Comparison of ENCODE assay signal across 12 cellular contexts in genomic region chr18:68796936-68797690, GRCh38. TPM values are rescaled to one million over a fixed set of nuclear protein-coding genes. Genes with fewer than 3 reads are reported as not detected.
DNase-seq lines count a peak whose midpoint lies in the region; ATAC-seq and TF ChIP-seq lines count a peak whose summit lies in the region.
"Had no signal": no experiment of that assay in that cellular context is flagged by ENCODE, and none has a peak within 500 bp of the region (broad histone marks: within the 10 kb centered on the region; RNA-seq: fewer than 3 reads in every experiment).

No MANE protein-coding gene starts in this region.

- H3K9me3 Mint-ChIP-seq in HFFc6, result no peaks in the 10 kb centered on the region
- H3K9me3 Mint-ChIP-seq in activated CD8-positive, alpha-beta T cell treated with anti-CD3 and anti-CD28 coated beads for 36 hours, result no peaks in the 10 kb centered on the region
- H3K9me3 Mint-ChIP-seq: CD8-positive, alpha-beta T cell; central memory CD8-positive, alpha-beta T cell had no signal

- CTCF ChIA-PET in activated CD8-positive, alpha-beta T cell treated with anti-CD3 and anti-CD28 coated beads for 36 hours (lab: Charles Lee), result no interaction called here

- ATAC-seq in GM19324 (IDR thresholded peaks at IDR 0.05; ENCODE audit: low FRiP score, unreplicated experiment), result no peak
- no peak for ATAC-seq in HG03439 (IDR thresholded peaks at IDR 0.05; ENCODE audit: unreplicated experiment)
- no peak for ATAC-seq in activated CD8-positive, alpha-beta T cell treated with anti-CD3 and anti-CD28 coated beads for 36 hours
- ATAC-seq: CD8-positive, alpha-beta T cell had no signal

- intact Hi-C loops in activated CD8-positive, alpha-beta T cell treated with anti-CD3 and anti-CD28 coated beads for 36 hours (cut with micrococcal nuclease), result no loop called here

- no peaks in the 10 kb centered on the region for H3K27me3 Mint-ChIP-seq in HFFc6 (ENCODE audit: insufficient read depth)
- no peaks in the 10 kb centered on the region for H3K27me3 Mint-ChIP-seq in activated CD8-positive, alpha-beta T cell treated with anti-CD3 and anti-CD28 coated beads for 36 hours
- H3K27me3 Mint-ChIP-seq: central memory CD8-positive, alpha-beta T cell had no signal

- H3K27ac Mint-ChIP-seq in HFFc6, result no peak overlapping the region
- no peak overlapping the region for H3K27ac Mint-ChIP-seq in activated CD8-positive, alpha-beta T cell treated with anti-CD3 and anti-CD28 coated beads for 36 hours
- H3K27ac Mint-ChIP-seq: CD8-positive, alpha-beta T cell had no signal

- H3K36me3 Mint-ChIP-seq in HFFc6 (ENCODE audit: low read depth), result no peaks in the 10 kb centered on the region
- H3K36me3 Mint-ChIP-seq in activated CD8-positive, alpha-beta T cell treated with anti-CD3 and anti-CD28 coated beads for 36 hours (ENCODE audit: low read depth), result no peaks in the 10 kb centered on the region
- H3K36me3 Mint-ChIP-seq: CD8-positive, alpha-beta T cell had no signal

- TF ChIP-seq CTCF in HFFc6 (IDR thresholded peaks at IDR 0.05) (no peak), astrocyte of the cerebellum (IDR thresholded peaks at IDR 0.05; ENCODE audit: low read depth, low read length, missing control alignments) (no peak), GM13976 (IDR thresholded peaks at IDR 0.05; ENCODE audit: borderline replicate concordance, control extremely low read depth, extremely low read depth, insufficient read depth, missing control alignments) (no peak)
- no peak for TF ChIP-seq CTCF in activated CD8-positive, alpha-beta T cell treated with anti-CD3 and anti-CD28 coated beads for 36 hours (IDR thresholded peaks at IDR 0.05)

- in situ Hi-C loops in astrocyte of the cerebellum (cut with HindIII; ENCODE audit: low sequenced_read_pairs) (no loop called here), GM13976 (cut with MboI; ENCODE audit: low sequenced_read_pairs, unreplicated experiment) (no loop called here)

- H3K4me3 ChIP-seq in astrocyte of the cerebellum (ENCODE audit: low read depth, low read length), result no peak overlapping the region

- peak; percentile 57 for DNase-seq in AG08395 (ENCODE audit: low spot score)
- peak; percentile 25 for DNase-seq in HFFc6
- DNase-seq in astrocyte of the cerebellum (ENCODE audit: low read depth), result peak; percentile 67
- DNase-seq in islet precursor cell, result peak; percentile 57
- no peak for DNase-seq in GM13976 (ENCODE audit: low spot score)
- no peak for DNase-seq in activated CD8-positive, alpha-beta T cell treated with anti-CD3 and anti-CD28 coated beads for 36 hours
- DNase-seq: CD8-positive, alpha-beta T cell; NCI-H1105; nucleus accumbens had no signal

- POLR2A ChIA-PET in activated CD8-positive, alpha-beta T cell treated with anti-CD3 and anti-CD28 coated beads for 36 hours (lab: Charles Lee), result no interaction called here

- H3K4me3 Mint-ChIP-seq in HFFc6, result no peak overlapping the region
- H3K4me3 Mint-ChIP-seq in activated CD8-positive, alpha-beta T cell treated with anti-CD3 and anti-CD28 coated beads for 36 hours, result no peak overlapping the region
- H3K4me3 Mint-ChIP-seq: CD8-positive, alpha-beta T cell; central memory CD8-positive, alpha-beta T cell had no signal

- H3K4me1 Mint-ChIP-seq in HFFc6 (ENCODE audit: low read depth), result peaks cover 12% of the 10 kb centered on the region
- no peaks in the 10 kb centered on the region for H3K4me1 Mint-ChIP-seq in activated CD8-positive, alpha-beta T cell treated with anti-CD3 and anti-CD28 coated beads for 36 hours (ENCODE audit: low read depth)
- H3K4me1 Mint-ChIP-seq: central memory CD8-positive, alpha-beta T cell had no signal

RNA-seq across cellular contexts. Expression of gene CCDC102B, which starts 0.8 kb away (rescaled TPM):
- 1 to 10 TPM; 1.2 to 3.5 (median 2.5) TPM for total RNA-seq in HFFc6 (2021; fragmentation: NEBNext Ultra II Directional; extraction: Animal tissue kit (Norgen Biotek cat#: 25700))
- total RNA-seq in activated CD8-positive, alpha-beta T cell treated with anti-CD3 and anti-CD28 coated beads for 36 hours, result 1 to 10 TPM in 1 of 2 experiments, under 1 TPM in 1; 0.95 to 2.1 TPM

Comparison
In these comparisons a context has a peak if more than half of its experiments do, and no peak if none do; other contexts are left out.
1. DNase-seq: peak in AG08395 (single experiment), HFFc6 (single experiment), astrocyte of the cerebellum (single experiment) and islet precursor cell (single experiment); none in GM13976 (single experiment) and activated CD8-positive, alpha-beta T cell treated with anti-CD3 and anti-CD28 coated beads for 36 hours (single experiment).